Comparison of ENCODE assay signal across 20 cellular contexts in genomic region chr21:46489162-46489663, GRCh38. TPM values are rescaled to one million over a fixed set of nuclear protein-coding genes. Genes with fewer than 3 reads are reported as not detected.
DNase-seq lines count a peak whose midpoint lies in the region; ATAC-seq and TF ChIP-seq lines count a peak whose summit lies in the region.
"Had no signal": no experiment of that assay in that cellular context is flagged by ENCODE, and none has a peak within 500 bp of the region (broad histone marks: within the 10 kb centered on the region; RNA-seq: fewer than 3 reads in every experiment).

No MANE protein-coding gene starts in this region.

- POLR2A ChIA-PET in activated CD4-positive, alpha-beta memory T cell treated with anti-CD3 and anti-CD28 coated beads, Interleukin-2, amount 10 ng/mL, durations not matched to agents 7 days and 5 days (lab: Charles Lee) = no interaction called here

- H3K4me2 ChIP-seq in DND-41 (ENCODE audit: insufficient read depth, low read length) = no peak overlapping the region

- H3K4me1 Mint-ChIP-seq in activated T-cell treated with anti-CD3 and anti-CD28 coated beads, Interleukin-2, amount 50 U/mL, for 24 hours (ENCODE audit: low read depth) = peaks cover 7% of the 10 kb centered on the region
- peaks cover 16 to 22% of the 10 kb centered on the region in 2 donors for H3K4me1 Mint-ChIP-seq in effector memory CD8-positive, alpha-beta T cell (ENCODE audit: low read depth in 2 of 2)
- peaks cover 17% of the 10 kb centered on the region for H3K4me1 Mint-ChIP-seq in nephron progenitor cell
- peaks cover 2% of the 10 kb centered on the region for H3K4me1 Mint-ChIP-seq in activated CD4-positive, alpha-beta memory T cell treated with anti-CD3 and anti-CD28 coated beads, Interleukin-2, amount 10 ng/mL, durations not matched to agents 7 days and 5 days

- no peaks in the 10 kb centered on the region for H3K27me3 ChIP-seq in DND-41 (ENCODE audit: insufficient read depth, low read length, poor library complexity)
- H3K27me3 ChIP-seq: SJSA1 had no signal

- H3K4me3 ChIP-seq in DND-41 (ENCODE audit: low read depth in 1 of 2, low read length in 2 of 2) = no peak overlapping the region
- H3K4me3 ChIP-seq: SJSA1 had no signal

- no peak for TF ChIP-seq CTCF in DND-41 (IDR thresholded peaks at IDR 0.05; ENCODE audit: borderline replicate concordance, extremely low read depth, low read length, poor library complexity, severe bottlenecking)
- no peak for TF ChIP-seq CTCF in nephron progenitor cell (IDR thresholded peaks at IDR 0.05)

- H3K79me2 ChIP-seq in DND-41 (ENCODE audit: insufficient read depth, low read length) = peaks cover 4% of the 10 kb centered on the region

- CTCF ChIA-PET in activated CD4-positive, alpha-beta memory T cell treated with anti-CD3 and anti-CD28 coated beads, Interleukin-2, amount 10 ng/mL, durations not matched to agents 7 days and 5 days (lab: Charles Lee) = no interaction called here

- peak overlapping the region; percentile 40 for H3K27ac Mint-ChIP-seq in activated T-cell treated with anti-CD3 and anti-CD28 coated beads, Interleukin-2, amount 50 U/mL, for 24 hours
- peak overlapping the region; percentile 6 to 71 for H3K27ac Mint-ChIP-seq in effector memory CD8-positive, alpha-beta T cell
- H3K27ac Mint-ChIP-seq in nephron progenitor cell = peak overlapping the region; percentile 68
- no peak overlapping the region for H3K27ac Mint-ChIP-seq in activated CD4-positive, alpha-beta memory T cell treated with anti-CD3 and anti-CD28 coated beads, Interleukin-2, amount 10 ng/mL, durations not matched to agents 7 days and 5 days

- H2AFZ ChIP-seq in DND-41 (ENCODE audit: low read depth, low read length) = no peak overlapping the region

- H3K36me3 ChIP-seq in DND-41 (ENCODE audit: insufficient read depth, low read length) = peaks cover 70% of the 10 kb centered on the region

- DNase-seq in activated T-cell treated with anti-CD3 and anti-CD28 coated beads, Interleukin-2, amount 50 U/mL, for 24 hours = no peak
- DNase-seq in activated T-cell treated with anti-CD3 and anti-CD28 coated beads, Interleukin-2, amount 50 U/mL, for 1 hour = no peak
- DNase-seq in DND-41 (no peak), nephron progenitor cell (no peak), midbrain (lab: John Stamatoyannopoulos, UW) (no peak)
- no peak for DNase-seq in effector memory CD8-positive, alpha-beta T cell
- DNase-seq in activated effector memory CD4-positive, alpha-beta T cell treated with Interleukin-2 at 50 U/mL for 16 hours = no peak
- no peak for DNase-seq in activated CD4-positive, alpha-beta memory T cell treated with anti-CD3 and anti-CD28 coated beads, Interleukin-2, amount 10 ng/mL, durations not matched to agents 7 days and 5 days
- DNase-seq: AML-193, Caco-2, GF-D8, KBM-7, MV-4-11, NCI-H1694 treated with DMSO at 0.1 percent for 48 hours, NCI-H510A treated with DMSO at 0.1 percent for 48 hours, NCI-H774 had no signal

- H3K27me3 Mint-ChIP-seq in activated T-cell treated with anti-CD3 and anti-CD28 coated beads, Interleukin-2, amount 50 U/mL, for 24 hours = no peaks in the 10 kb centered on the region
- no peaks in the 10 kb centered on the region for H3K27me3 Mint-ChIP-seq in effector memory CD8-positive, alpha-beta T cell
- H3K27me3 Mint-ChIP-seq in nephron progenitor cell (ENCODE audit: low read depth, poor library complexity) = peaks cover 3% of the 10 kb centered on the region
- H3K27me3 Mint-ChIP-seq in activated CD4-positive, alpha-beta memory T cell treated with anti-CD3 and anti-CD28 coated beads, Interleukin-2, amount 10 ng/mL, durations not matched to agents 7 days and 5 days = no peaks in the 10 kb centered on the region

- no peak overlapping the region for H3K27ac ChIP-seq in DND-41 (ENCODE audit: low read length)
- H3K27ac ChIP-seq: 22Rv1, SJSA1 had no signal

- no peak overlapping the region for H3K4me3 Mint-ChIP-seq in activated T-cell treated with anti-CD3 and anti-CD28 coated beads, Interleukin-2, amount 50 U/mL, for 24 hours
- H3K4me3 Mint-ChIP-seq in effector memory CD8-positive, alpha-beta T cell = no peak overlapping the region
- no peak overlapping the region for H3K4me3 Mint-ChIP-seq in nephron progenitor cell
- H3K4me3 Mint-ChIP-seq in activated CD4-positive, alpha-beta memory T cell treated with anti-CD3 and anti-CD28 coated beads, Interleukin-2, amount 10 ng/mL, durations not matched to agents 7 days and 5 days = no peak overlapping the region
- H3K4me3 Mint-ChIP-seq: CD14-positive monocyte had no signal

- H3K9me3 ChIP-seq in DND-41 (ENCODE audit: insufficient read depth, low read length, severe bottlenecking) = no peaks in the 10 kb centered on the region
- H3K9me3 ChIP-seq: Caco-2, SJSA1 had no signal

- peaks cover 83% of the 10 kb centered on the region for H3K36me3 Mint-ChIP-seq in activated T-cell treated with anti-CD3 and anti-CD28 coated beads, Interleukin-2, amount 50 U/mL, for 24 hours (ENCODE audit: low read depth)
- H3K36me3 Mint-ChIP-seq in effector memory CD8-positive, alpha-beta T cell (ENCODE audit: insufficient read depth) = peaks cover 45% of the 10 kb centered on the region
- H3K36me3 Mint-ChIP-seq in nephron progenitor cell (ENCODE audit: low read depth) = peaks cover 59% of the 10 kb centered on the region
- H3K36me3 Mint-ChIP-seq in activated CD4-positive, alpha-beta memory T cell treated with anti-CD3 and anti-CD28 coated beads, Interleukin-2, amount 10 ng/mL, durations not matched to agents 7 days and 5 days (ENCODE audit: low read depth) = peaks cover 51% of the 10 kb centered on the region

- peak; percentile 53; the same call in 2 of the 3 replicates for ATAC-seq in DND-41 (ENCODE audit: insufficient read depth, low read depth)
- ATAC-seq in effector memory CD8-positive, alpha-beta T cell (replicated peaks) = no peak
- ATAC-seq: HCT116 had no signal

- H3K9ac ChIP-seq in DND-41 (ENCODE audit: low read depth, low read length) = no peak overlapping the region

- H3K9me3 Mint-ChIP-seq in activated T-cell treated with anti-CD3 and anti-CD28 coated beads, Interleukin-2, amount 50 U/mL, for 24 hours = no peaks in the 10 kb centered on the region
- no peaks in the 10 kb centered on the region for H3K9me3 Mint-ChIP-seq in effector memory CD8-positive, alpha-beta T cell
- no peaks in the 10 kb centered on the region for H3K9me3 Mint-ChIP-seq in nephron progenitor cell
- H3K9me3 Mint-ChIP-seq in activated CD4-positive, alpha-beta memory T cell treated with anti-CD3 and anti-CD28 coated beads, Interleukin-2, amount 10 ng/mL, durations not matched to agents 7 days and 5 days = no peaks in the 10 kb centered on the region

- no peaks in the 10 kb centered on the region for H3K4me1 ChIP-seq in DND-41 (ENCODE audit: insufficient read depth, low read length)
- H3K4me1 ChIP-seq: Caco-2 had no signal

- H4K20me1 ChIP-seq in DND-41 (ENCODE audit: insufficient read depth, low read length) = peaks cover 4% of the 10 kb centered on the region; the same call in 1 of the 2 replicates

RNA-seq across cellular contexts. Expression of gene DIP2A, which starts 30.5 kb away (rescaled TPM):
- 10 to 100 TPM; 52.9 to 53.2 TPM for total RNA-seq in activated CD4-positive, alpha-beta memory T cell treated with anti-CD3 and anti-CD28 coated beads, Interleukin-2, amount 10 ng/mL, durations not matched to agents 7 days and 5 days
